2 cellular contexts compared by ENCODE assay signal in the genomic region with DNA sequence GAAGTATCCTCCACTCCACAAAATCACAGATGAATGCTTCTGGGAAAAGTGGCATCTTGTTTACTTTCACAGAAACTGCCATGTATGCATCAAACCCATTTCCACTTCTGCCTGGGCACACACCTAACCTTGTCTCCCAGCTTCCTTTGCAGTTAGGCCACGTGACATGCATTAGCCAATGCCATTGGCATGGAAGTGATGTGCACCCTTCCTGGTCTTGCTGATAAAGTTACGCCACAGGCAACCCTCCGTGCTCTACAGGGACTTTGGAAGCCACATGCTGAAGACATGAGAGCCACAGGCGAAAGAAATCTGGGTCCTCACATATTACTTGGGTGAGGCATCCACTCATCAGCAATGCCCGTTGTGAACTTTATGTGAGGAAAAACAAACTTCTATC.
TF ChIP-seq lines count a peak whose summit lies in the region.

No MANE protein-coding gene starts in this region.

TF ChIP-seq in GM23338, 12 proteins besides CTCF, POLR2A, EP300 and RAD21 (continues in another document):
- TF ChIP-seq, protein P1, sequence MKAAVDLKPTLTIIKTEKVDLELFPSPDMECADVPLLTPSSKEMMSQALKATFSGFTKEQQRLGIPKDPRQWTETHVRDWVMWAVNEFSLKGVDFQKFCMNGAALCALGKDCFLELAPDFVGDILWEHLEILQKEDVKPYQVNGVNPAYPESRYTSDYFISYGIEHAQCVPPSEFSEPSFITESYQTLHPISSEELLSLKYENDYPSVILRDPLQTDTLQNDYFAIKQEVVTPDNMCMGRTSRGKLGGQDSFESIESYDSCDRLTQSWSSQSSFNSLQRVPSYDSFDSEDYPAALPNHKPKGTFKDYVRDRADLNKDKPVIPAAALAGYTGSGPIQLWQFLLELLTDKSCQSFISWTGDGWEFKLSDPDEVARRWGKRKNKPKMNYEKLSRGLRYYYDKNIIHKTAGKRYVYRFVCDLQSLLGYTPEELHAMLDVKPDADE (IDR thresholded peaks at IDR 0.05): no peak
- TF ChIP-seq ZNF114 (CRISPR knock-in tag; IDR thresholded peaks at IDR 0.05) (no peak), POLR2AphosphoS5 (IDR thresholded peaks at IDR 0.05; ENCODE audit: low read depth) (no peak), STAT1 (IDR thresholded peaks at IDR 0.05; ENCODE audit: unreplicated experiment) (no peak), ZNF331 (CRISPR knock-in tag; IDR thresholded peaks at IDR 0.05; ENCODE audit: low read depth) (no peak), NANOG (IDR thresholded peaks at IDR 0.05; ENCODE audit: borderline replicate concordance) (no peak), JUNB (IDR thresholded peaks at IDR 0.05; ENCODE audit: unreplicated experiment) (no peak), EZH2phosphoT487 (IDR thresholded peaks at IDR 0.05; ENCODE audit: unreplicated experiment) (no peak)
- TF ChIP-seq, protein P2, sequence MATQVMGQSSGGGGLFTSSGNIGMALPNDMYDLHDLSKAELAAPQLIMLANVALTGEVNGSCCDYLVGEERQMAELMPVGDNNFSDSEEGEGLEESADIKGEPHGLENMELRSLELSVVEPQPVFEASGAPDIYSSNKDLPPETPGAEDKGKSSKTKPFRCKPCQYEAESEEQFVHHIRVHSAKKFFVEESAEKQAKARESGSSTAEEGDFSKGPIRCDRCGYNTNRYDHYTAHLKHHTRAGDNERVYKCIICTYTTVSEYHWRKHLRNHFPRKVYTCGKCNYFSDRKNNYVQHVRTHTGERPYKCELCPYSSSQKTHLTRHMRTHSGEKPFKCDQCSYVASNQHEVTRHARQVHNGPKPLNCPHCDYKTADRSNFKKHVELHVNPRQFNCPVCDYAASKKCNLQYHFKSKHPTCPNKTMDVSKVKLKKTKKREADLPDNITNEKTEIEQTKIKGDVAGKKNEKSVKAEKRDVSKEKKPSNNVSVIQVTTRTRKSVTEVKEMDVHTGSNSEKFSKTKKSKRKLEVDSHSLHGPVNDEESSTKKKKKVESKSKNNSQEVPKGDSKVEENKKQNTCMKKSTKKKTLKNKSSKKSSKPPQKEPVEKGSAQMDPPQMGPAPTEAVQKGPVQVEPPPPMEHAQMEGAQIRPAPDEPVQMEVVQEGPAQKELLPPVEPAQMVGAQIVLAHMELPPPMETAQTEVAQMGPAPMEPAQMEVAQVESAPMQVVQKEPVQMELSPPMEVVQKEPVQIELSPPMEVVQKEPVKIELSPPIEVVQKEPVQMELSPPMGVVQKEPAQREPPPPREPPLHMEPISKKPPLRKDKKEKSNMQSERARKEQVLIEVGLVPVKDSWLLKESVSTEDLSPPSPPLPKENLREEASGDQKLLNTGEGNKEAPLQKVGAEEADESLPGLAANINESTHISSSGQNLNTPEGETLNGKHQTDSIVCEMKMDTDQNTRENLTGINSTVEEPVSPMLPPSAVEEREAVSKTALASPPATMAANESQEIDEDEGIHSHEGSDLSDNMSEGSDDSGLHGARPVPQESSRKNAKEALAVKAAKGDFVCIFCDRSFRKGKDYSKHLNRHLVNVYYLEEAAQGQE (IDR thresholded peaks at IDR 0.05; ENCODE audit: unreplicated experiment): no peak
- TF ChIP-seq, protein P3, sequence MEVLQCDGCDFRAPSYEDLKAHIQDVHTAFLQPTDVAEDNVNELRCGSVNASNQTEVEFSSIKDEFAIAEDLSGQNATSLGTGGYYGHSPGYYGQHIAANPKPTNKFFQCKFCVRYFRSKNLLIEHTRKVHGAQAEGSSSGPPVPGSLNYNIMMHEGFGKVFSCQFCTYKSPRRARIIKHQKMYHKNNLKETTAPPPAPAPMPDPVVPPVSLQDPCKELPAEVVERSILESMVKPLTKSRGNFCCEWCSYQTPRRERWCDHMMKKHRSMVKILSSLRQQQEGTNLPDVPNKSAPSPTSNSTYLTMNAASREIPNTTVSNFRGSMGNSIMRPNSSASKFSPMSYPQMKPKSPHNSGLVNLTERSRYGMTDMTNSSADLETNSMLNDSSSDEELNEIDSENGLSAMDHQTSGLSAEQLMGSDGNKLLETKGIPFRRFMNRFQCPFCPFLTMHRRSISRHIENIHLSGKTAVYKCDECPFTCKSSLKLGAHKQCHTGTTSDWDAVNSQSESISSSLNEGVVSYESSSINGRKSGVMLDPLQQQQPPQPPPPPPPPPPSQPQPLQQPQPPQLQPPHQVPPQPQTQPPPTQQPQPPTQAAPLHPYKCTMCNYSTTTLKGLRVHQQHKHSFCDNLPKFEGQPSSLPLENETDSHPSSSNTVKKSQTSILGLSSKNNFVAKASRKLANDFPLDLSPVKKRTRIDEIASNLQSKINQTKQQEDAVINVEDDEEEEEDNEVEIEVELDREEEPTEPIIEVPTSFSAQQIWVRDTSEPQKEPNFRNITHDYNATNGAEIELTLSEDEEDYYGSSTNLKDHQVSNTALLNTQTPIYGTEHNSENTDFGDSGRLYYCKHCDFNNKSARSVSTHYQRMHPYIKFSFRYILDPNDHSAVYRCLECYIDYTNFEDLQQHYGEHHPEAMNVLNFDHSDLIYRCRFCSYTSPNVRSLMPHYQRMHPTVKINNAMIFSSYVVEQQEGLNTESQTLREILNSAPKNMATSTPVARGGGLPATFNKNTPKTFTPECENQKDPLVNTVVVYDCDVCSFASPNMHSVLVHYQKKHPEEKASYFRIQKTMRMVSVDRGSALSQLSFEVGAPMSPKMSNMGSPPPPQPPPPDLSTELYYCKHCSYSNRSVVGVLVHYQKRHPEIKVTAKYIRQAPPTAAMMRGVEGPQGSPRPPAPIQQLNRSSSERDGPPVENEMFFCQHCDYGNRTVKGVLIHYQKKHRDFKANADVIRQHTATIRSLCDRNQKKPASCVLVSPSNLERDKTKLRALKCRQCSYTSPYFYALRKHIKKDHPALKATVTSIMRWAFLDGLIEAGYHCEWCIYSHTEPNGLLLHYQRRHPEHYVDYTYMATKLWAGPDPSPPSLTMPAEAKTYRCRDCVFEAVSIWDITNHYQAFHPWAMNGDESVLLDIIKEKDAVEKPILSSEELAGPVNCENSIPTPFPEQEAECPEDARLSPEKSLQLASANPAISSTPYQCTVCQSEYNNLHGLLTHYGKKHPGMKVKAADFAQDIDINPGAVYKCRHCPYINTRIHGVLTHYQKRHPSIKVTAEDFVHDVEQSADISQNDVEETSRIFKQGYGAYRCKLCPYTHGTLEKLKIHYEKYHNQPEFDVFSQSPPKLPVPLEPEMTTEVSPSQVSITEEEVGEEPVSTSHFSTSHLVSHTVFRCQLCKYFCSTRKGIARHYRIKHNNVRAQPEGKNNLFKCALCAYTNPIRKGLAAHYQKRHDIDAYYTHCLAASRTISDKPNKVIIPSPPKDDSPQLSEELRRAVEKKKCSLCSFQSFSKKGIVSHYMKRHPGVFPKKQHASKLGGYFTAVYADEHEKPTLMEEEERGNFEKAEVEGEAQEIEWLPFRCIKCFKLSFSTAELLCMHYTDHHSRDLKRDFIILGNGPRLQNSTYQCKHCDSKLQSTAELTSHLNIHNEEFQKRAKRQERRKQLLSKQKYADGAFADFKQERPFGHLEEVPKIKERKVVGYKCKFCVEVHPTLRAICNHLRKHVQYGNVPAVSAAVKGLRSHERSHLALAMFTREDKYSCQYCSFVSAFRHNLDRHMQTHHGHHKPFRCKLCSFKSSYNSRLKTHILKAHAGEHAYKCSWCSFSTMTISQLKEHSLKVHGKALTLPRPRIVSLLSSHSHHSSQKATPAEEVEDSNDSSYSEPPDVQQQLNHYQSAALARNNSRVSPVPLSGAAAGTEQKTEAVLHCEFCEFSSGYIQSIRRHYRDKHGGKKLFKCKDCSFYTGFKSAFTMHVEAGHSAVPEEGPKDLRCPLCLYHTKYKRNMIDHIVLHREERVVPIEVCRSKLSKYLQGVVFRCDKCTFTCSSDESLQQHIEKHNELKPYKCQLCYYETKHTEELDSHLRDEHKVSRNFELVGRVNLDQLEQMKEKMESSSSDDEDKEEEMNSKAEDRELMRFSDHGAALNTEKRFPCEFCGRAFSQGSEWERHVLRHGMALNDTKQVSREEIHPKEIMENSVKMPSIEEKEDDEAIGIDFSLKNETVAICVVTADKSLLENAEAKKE (CRISPR knock-in tag; IDR thresholded peaks at IDR 0.05): no peak

TF ChIP-seq in K562, 482 proteins besides CTCF, POLR2A, EP300 and RAD21 (continues in another document):
- TF ChIP-seq, protein P4, sequence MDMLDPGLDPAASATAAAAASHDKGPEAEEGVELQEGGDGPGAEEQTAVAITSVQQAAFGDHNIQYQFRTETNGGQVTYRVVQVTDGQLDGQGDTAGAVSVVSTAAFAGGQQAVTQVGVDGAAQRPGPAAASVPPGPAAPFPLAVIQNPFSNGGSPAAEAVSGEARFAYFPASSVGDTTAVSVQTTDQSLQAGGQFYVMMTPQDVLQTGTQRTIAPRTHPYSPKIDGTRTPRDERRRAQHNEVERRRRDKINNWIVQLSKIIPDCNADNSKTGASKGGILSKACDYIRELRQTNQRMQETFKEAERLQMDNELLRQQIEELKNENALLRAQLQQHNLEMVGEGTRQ (CRISPR knock-in tag; IDR thresholded peaks at IDR 0.05): peak; percentile 74
- TF ChIP-seq, protein P5, sequence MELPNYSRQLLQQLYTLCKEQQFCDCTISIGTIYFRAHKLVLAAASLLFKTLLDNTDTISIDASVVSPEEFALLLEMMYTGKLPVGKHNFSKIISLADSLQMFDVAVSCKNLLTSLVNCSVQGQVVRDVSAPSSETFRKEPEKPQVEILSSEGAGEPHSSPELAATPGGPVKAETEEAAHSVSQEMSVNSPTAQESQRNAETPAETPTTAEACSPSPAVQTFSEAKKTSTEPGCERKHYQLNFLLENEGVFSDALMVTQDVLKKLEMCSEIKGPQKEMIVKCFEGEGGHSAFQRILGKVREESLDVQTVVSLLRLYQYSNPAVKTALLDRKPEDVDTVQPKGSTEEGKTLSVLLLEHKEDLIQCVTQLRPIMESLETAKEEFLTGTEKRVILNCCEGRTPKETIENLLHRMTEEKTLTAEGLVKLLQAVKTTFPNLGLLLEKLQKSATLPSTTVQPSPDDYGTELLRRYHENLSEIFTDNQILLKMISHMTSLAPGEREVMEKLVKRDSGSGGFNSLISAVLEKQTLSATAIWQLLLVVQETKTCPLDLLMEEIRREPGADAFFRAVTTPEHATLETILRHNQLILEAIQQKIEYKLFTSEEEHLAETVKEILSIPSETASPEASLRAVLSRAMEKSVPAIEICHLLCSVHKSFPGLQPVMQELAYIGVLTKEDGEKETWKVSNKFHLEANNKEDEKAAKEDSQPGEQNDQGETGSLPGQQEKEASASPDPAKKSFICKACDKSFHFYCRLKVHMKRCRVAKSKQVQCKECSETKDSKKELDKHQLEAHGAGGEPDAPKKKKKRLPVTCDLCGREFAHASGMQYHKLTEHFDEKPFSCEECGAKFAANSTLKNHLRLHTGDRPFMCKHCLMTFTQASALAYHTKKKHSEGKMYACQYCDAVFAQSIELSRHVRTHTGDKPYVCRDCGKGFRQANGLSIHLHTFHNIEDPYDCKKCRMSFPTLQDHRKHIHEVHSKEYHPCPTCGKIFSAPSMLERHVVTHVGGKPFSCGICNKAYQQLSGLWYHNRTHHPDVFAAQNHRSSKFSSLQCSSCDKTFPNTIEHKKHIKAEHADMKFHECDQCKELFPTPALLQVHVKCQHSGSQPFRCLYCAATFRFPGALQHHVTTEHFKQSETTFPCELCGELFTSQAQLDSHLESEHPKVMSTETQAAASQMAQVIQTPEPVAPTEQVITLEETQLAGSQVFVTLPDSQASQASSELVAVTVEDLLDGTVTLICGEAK (IDR thresholded peaks at IDR 0.05): peak; percentile 36; the same call in 1 of the 2 replicates
- TF ChIP-seq, protein P5 (CRISPR knock-in tag; IDR thresholded peaks at IDR 0.05): no peak
- no peak for TF ChIP-seq ARHGAP35 (IDR thresholded peaks at IDR 0.05; ENCODE audit: partially characterized antibody)
- TF ChIP-seq, protein P6, sequence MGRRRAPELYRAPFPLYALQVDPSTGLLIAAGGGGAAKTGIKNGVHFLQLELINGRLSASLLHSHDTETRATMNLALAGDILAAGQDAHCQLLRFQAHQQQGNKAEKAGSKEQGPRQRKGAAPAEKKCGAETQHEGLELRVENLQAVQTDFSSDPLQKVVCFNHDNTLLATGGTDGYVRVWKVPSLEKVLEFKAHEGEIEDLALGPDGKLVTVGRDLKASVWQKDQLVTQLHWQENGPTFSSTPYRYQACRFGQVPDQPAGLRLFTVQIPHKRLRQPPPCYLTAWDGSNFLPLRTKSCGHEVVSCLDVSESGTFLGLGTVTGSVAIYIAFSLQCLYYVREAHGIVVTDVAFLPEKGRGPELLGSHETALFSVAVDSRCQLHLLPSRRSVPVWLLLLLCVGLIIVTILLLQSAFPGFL (CRISPR knock-in tag; IDR thresholded peaks at IDR 0.05): no peak
- TF ChIP-seq, protein P7, sequence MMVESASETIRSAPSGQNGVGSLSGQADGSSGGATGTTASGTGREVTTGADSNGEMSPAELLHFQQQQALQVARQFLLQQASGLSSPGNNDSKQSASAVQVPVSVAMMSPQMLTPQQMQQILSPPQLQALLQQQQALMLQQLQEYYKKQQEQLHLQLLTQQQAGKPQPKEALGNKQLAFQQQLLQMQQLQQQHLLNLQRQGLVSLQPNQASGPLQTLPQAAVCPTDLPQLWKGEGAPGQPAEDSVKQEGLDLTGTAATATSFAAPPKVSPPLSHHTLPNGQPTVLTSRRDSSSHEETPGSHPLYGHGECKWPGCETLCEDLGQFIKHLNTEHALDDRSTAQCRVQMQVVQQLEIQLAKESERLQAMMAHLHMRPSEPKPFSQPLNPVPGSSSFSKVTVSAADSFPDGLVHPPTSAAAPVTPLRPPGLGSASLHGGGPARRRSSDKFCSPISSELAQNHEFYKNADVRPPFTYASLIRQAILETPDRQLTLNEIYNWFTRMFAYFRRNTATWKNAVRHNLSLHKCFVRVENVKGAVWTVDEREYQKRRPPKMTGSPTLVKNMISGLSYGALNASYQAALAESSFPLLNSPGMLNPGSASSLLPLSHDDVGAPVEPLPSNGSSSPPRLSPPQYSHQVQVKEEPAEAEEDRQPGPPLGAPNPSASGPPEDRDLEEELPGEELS (CRISPR knock-in tag; IDR thresholded peaks at IDR 0.05; ENCODE audit: borderline replicate concordance): no peak
- no peak for TF ChIP-seq L3MBTL2 (IDR thresholded peaks at IDR 0.05)
- TF ChIP-seq NFYB (IDR thresholded peaks at IDR 0.05; ENCODE audit: extremely low read depth, insufficient read length): peak; percentile 62
- TF ChIP-seq, protein P8, sequence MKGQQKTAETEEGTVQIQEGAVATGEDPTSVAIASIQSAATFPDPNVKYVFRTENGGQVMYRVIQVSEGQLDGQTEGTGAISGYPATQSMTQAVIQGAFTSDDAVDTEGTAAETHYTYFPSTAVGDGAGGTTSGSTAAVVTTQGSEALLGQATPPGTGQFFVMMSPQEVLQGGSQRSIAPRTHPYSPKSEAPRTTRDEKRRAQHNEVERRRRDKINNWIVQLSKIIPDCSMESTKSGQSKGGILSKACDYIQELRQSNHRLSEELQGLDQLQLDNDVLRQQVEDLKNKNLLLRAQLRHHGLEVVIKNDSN (CRISPR knock-in tag; IDR thresholded peaks at IDR 0.05): peak; percentile 57
